8 cellular contexts compared by ENCODE assay signal in the genomic region with DNA sequence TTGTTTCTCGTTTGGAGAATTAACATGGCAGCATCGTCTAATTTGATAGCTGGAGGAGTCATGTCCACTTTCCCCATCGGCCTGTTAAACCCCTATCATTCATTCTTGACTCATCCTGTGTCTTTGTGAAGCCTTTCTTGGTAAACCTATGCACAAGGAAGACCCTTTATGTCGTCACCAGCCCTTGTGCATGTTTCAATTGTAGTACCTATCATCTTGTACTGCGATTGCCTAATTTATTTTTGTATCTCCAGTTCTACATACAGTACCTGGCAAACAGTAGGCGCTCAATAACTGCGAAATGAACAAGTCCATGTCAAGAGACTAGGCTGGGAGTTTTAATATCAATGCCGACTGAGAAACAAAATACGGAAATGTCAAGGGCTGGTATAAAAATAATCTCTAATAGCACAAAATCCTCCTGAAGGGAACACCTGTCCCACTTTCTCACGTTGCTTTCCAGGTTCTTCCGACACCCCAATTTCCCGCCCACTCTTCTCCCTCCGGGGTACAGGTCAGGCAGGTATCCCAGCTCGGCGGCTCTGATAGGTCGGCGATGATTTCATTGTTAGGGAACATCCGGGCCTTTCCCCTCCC. TPM values are rescaled to one million over a fixed set of nuclear protein-coding genes. Genes with fewer than 3 reads are reported as not detected.
DNase-seq lines count a peak whose midpoint lies in the region; ATAC-seq and TF ChIP-seq lines count a peak whose summit lies in the region.

No MANE protein-coding gene starts in this region.

- TF ChIP-seq CTCF in stomach (IDR thresholded peaks at IDR 0.05), result no peak

- TF ChIP-seq POLR2A in stomach (IDR thresholded peaks at IDR 0.05), result no peak

- H3K4me3 ChIP-seq in iPS-11a (ENCODE audit: low read depth, low read length) (peak overlapping the region; percentile 18), stomach (peak overlapping the region; percentile 38 to 92 (median 50))

- peaks cover 28% of the 10 kb centered on the region for H3K4me1 Mint-ChIP-seq in activated CD4-positive, alpha-beta memory T cell treated with anti-CD3 and anti-CD28 coated beads for 36 hours (ENCODE audit: low read depth)

- intact Hi-C loops in activated CD4-positive, alpha-beta memory T cell treated with anti-CD3 and anti-CD28 coated beads for 36 hours (cut with micrococcal nuclease), result loop anchor here (5.0 kb wide), 1 partner anchor 570 kb away; a partner anchor contains a TSS
- intact Hi-C loops in stomach (cut with DNase I; ENCODE audit: low total_unique reads), result no loop called here

- no peak for TF ChIP-seq EP300 in stomach (IDR thresholded peaks at IDR 0.05)

- no peaks in the 10 kb centered on the region for H3K36me3 ChIP-seq in stomach

- peaks cover 7% of the 10 kb centered on the region for H3K9me3 Mint-ChIP-seq in activated CD4-positive, alpha-beta memory T cell treated with anti-CD3 and anti-CD28 coated beads for 36 hours

- H3K4me1 ChIP-seq in stomach, result peaks cover 0 to 32% (median 19%) of the 10 kb centered on the region in 4 donors

- CTCF ChIA-PET in activated CD4-positive, alpha-beta memory T cell treated with anti-CD3 and anti-CD28 coated beads for 36 hours (lab: Charles Lee), result no interaction called here

- peak overlapping the region; percentile 83 to 99 (median 96) for H3K27ac ChIP-seq in stomach

- H3K27me3 ChIP-seq in stomach, result no peaks in the 10 kb centered on the region

- H3K27ac Mint-ChIP-seq in activated CD4-positive, alpha-beta memory T cell treated with anti-CD3 and anti-CD28 coated beads for 36 hours, result peak overlapping the region; percentile 99

- peak overlapping the region; percentile 87 for H3K4me3 Mint-ChIP-seq in activated CD4-positive, alpha-beta memory T cell treated with anti-CD3 and anti-CD28 coated beads for 36 hours

- H3K27me3 Mint-ChIP-seq in activated CD4-positive, alpha-beta memory T cell treated with anti-CD3 and anti-CD28 coated beads for 36 hours, result no peaks in the 10 kb centered on the region

- no peak for ATAC-seq in HG03139 (IDR thresholded peaks at IDR 0.05; ENCODE audit: unreplicated experiment)

- POLR2A ChIA-PET in activated CD4-positive, alpha-beta memory T cell treated with anti-CD3 and anti-CD28 coated beads for 36 hours (lab: Charles Lee), result interaction anchor here (3.6 kb wide), 1 partner anchor 194 kb away, joined by 19 read pairs; a partner anchor contains a TSS

- peak; percentile 56 for DNase-seq in NCI-H146 (lab: John Stamatoyannopoulos, UW)
- no peak for DNase-seq in NCI-H146 treated with DMSO at 0.1 percent for 48 hours (lab: John Stamatoyannopoulos, UW; ENCODE audit: unreplicated experiment)
- DNase-seq in activated CD4-positive, alpha-beta memory T cell treated with anti-CD3 and anti-CD28 coated beads for 36 hours, result no peak
- no peak for DNase-seq in stomach
- no peak for DNase-seq in EL
- DNase-seq in GM03348 (ENCODE audit: low spot score), result no peak

- peaks cover 5% of the 10 kb centered on the region for H3K36me3 Mint-ChIP-seq in activated CD4-positive, alpha-beta memory T cell treated with anti-CD3 and anti-CD28 coated beads for 36 hours

- H3K9me3 ChIP-seq in stomach, result no peaks in the 10 kb centered on the region

- WGBS in stomach, 5 donors, result 28 to 36% (median 31%) methylated on average over 18 of the region's 18 CpGs

RNA-seq across cellular contexts. Expression of a gene that starts 1.3 kb away (rescaled TPM):
- total RNA-seq in activated CD4-positive, alpha-beta memory T cell treated with anti-CD3 and anti-CD28 coated beads for 36 hours, result 10 to 100 TPM; 41.6 to 45.2 TPM
- total RNA-seq in stomach, result 100 to 1,000 TPM in 1 of 5 donors, 10 to 100 TPM in 4; 11.7 to 122 (median 59.4) TPM
- 10 to 100 TPM; 16.8 to 29.6 (median 22.3) TPM for polyA plus RNA-seq in stomach
